ENCODE assay signal across 22 cellular contexts in genomic region chr17:74801896-74802295, GRCh38. TPM values are rescaled to one million over a fixed set of nuclear protein-coding genes. Genes with fewer than 3 reads are reported as not detected.
"Had no signal": no experiment of that assay in that cellular context is flagged by ENCODE, and none has a peak within 500 bp of the region (broad histone marks: within the 10 kb centered on the region; RNA-seq: fewer than 3 reads in every experiment).

No MANE protein-coding gene starts in this region.

- FAIRE-seq: astrocyte, RCC 7860 had no signal

- DNase-seq: activated B cell treated with CpG ODN at 0.5 μM for 24 hours; activated CD4-positive, alpha-beta memory T cell treated with anti-CD3 and anti-CD28 coated beads for 36 hours; activated CD4-positive, alpha-beta T cell treated with anti-CD3 and anti-CD28 coated beads, Interleukin-2, amount 10 ng/mL, durations not matched to agents 7 days and 5 days; activated CD8-positive, alpha-beta memory T cell treated with anti-CD3 and anti-CD28 coated beads for 24 hours; activated effector memory CD4-positive, alpha-beta T cell treated with anti-CD3 and anti-CD28 coated beads, Interleukin-2, amount 50 U/mL, for 16 hours; activated naive CD4-positive, alpha-beta T cell treated with Interleukin-2 at 50 U/mL for 16 hours; activated naive CD8-positive, alpha-beta T cell treated with anti-CD3 and anti-CD28 coated beads, Interleukin-2, amount 50 U/mL, for 24 hours; activated T-cell treated with anti-CD3 and anti-CD28 coated beads, Interleukin-2, amount 50 U/mL, for 4 hours; amygdala; NCI-H1092; NCI-H1417; NCI-H2029; NCI-H510A treated with DMSO at 0.1 percent for 48 hours; SHP77 treated with DMSO at 0.1 percent for 48 hours had no signal

- H3K4me3 ChIP-seq: cardiac muscle cell had no signal

- H3K36me3 Mint-ChIP-seq: activated naive CD4-positive, alpha-beta T cell treated with anti-CD3 and anti-CD28 coated beads, Interleukin-2, amount 50 U/mL, for 72 hours had no signal

- H3K4me2 ChIP-seq: KMS-11 had no signal

- H3K27ac ChIP-seq: cardiac muscle cell, KMS-11 had no signal

- H3K27me3 ChIP-seq: cardiac muscle cell had no signal

- H3K9ac ChIP-seq: KMS-11 had no signal

- H3K27me3 Mint-ChIP-seq: activated B cell treated with CpG ODN at 0.5 μM for 24 hours; activated CD4-positive, alpha-beta memory T cell treated with anti-CD3 and anti-CD28 coated beads for 36 hours; activated CD4-positive, alpha-beta T cell treated with anti-CD3 and anti-CD28 coated beads, Interleukin-2, amount 10 ng/mL, durations not matched to agents 7 days and 5 days; activated naive CD8-positive, alpha-beta T cell treated with anti-CD3 and anti-CD28 coated beads, Interleukin-2, amount 50 U/mL, for 24 hours had no signal

- H3K9me3 Mint-ChIP-seq: activated B cell treated with CpG ODN at 0.5 μM for 24 hours; activated CD4-positive, alpha-beta memory T cell treated with anti-CD3 and anti-CD28 coated beads for 36 hours; activated CD4-positive, alpha-beta T cell treated with anti-CD3 and anti-CD28 coated beads, Interleukin-2, amount 10 ng/mL, durations not matched to agents 7 days and 5 days; activated naive CD4-positive, alpha-beta T cell treated with anti-CD3 and anti-CD28 coated beads, Interleukin-2, amount 50 U/mL, for 72 hours; activated naive CD8-positive, alpha-beta T cell treated with anti-CD3 and anti-CD28 coated beads, Interleukin-2, amount 50 U/mL, for 24 hours; activated T-cell treated with anti-CD3 and anti-CD28 coated beads, Interleukin-2, amount 50 U/mL, for 4 hours; brain; T-helper 1 cell treated with Interleukin-12 subunit alpha and Interleukin-12 subunit beta and Interleukin-4 antibody, amounts not matched to agents 30 μg/mL and 1 μg/mL, for 36 hours had no signal

- ATAC-seq: activated naive CD4-positive, alpha-beta T cell treated with anti-CD3 and anti-CD28 coated beads, Interleukin-2, amount 50 U/mL, for 72 hours; activated naive CD8-positive, alpha-beta T cell treated with anti-CD3 and anti-CD28 coated beads, Interleukin-2, amount 50 U/mL, for 24 hours; activated T-cell treated with anti-CD3 and anti-CD28 coated beads, Interleukin-2, amount 50 U/mL, for 4 hours had no signal

- H3K27ac Mint-ChIP-seq: activated B cell treated with CpG ODN at 0.5 μM for 24 hours; activated CD4-positive, alpha-beta memory T cell treated with anti-CD3 and anti-CD28 coated beads for 36 hours; activated CD4-positive, alpha-beta T cell treated with anti-CD3 and anti-CD28 coated beads, Interleukin-2, amount 10 ng/mL, durations not matched to agents 7 days and 5 days; activated naive CD8-positive, alpha-beta T cell treated with anti-CD3 and anti-CD28 coated beads, Interleukin-2, amount 50 U/mL, for 24 hours; brain; T-helper 1 cell treated with Interleukin-12 subunit alpha and Interleukin-12 subunit beta and Interleukin-4 antibody, amounts not matched to agents 30 μg/mL and 1 μg/mL, for 36 hours had no signal

- H3K4me1 Mint-ChIP-seq: activated B cell treated with CpG ODN at 0.5 μM for 24 hours; activated naive CD8-positive, alpha-beta T cell treated with anti-CD3 and anti-CD28 coated beads, Interleukin-2, amount 50 U/mL, for 24 hours had no signal

- H3K4me3 Mint-ChIP-seq: activated B cell treated with CpG ODN at 0.5 μM for 24 hours; activated CD4-positive, alpha-beta memory T cell treated with anti-CD3 and anti-CD28 coated beads for 36 hours; activated CD4-positive, alpha-beta T cell treated with anti-CD3 and anti-CD28 coated beads, Interleukin-2, amount 10 ng/mL, durations not matched to agents 7 days and 5 days; activated naive CD8-positive, alpha-beta T cell treated with anti-CD3 and anti-CD28 coated beads, Interleukin-2, amount 50 U/mL, for 24 hours; activated T-cell treated with anti-CD3 and anti-CD28 coated beads, Interleukin-2, amount 50 U/mL, for 4 hours; brain; T-helper 1 cell treated with Interleukin-12 subunit alpha and Interleukin-12 subunit beta and Interleukin-4 antibody, amounts not matched to agents 30 μg/mL and 1 μg/mL, for 36 hours had no signal

- H3K36me3 ChIP-seq: cardiac muscle cell had no signal

RNA-seq across cellular contexts. Expression of gene GRIN2C, which starts 57.8 kb away (rescaled TPM):
- total RNA-seq: activated B cell treated with CpG ODN at 0.5 μM for 24 hours; activated CD4-positive, alpha-beta memory T cell treated with anti-CD3 and anti-CD28 coated beads for 36 hours; SK-MEL-5 had no signal
